Comparison of ENCODE assay signal across 26 cellular contexts in genomic region chr5:133842846-133843725, GRCh38.
DNase-seq lines count a peak whose midpoint lies in the region; ATAC-seq and TF ChIP-seq lines count a peak whose summit lies in the region.
"Had no signal": no experiment of that assay in that cellular context is flagged by ENCODE, and none has a peak within 500 bp of the region (broad histone marks: within the 10 kb centered on the region; RNA-seq: fewer than 3 reads in every experiment).

No MANE protein-coding gene starts in this region.

- H3K4me3 Mint-ChIP-seq in activated CD8-positive, alpha-beta memory T cell treated with anti-CD3 and anti-CD28 coated beads, Interleukin-2, amount 10 ng/mL, durations not matched to agents 7 days and 5 days = no peak overlapping the region
- no peak overlapping the region for H3K4me3 Mint-ChIP-seq in activated T-cell treated with anti-CD3 and anti-CD28 coated beads, Interleukin-2, amount 50 U/mL, for 24 hours
- H3K4me3 Mint-ChIP-seq: dendritic cell treated with granulocyte-macrophage colony-stimulating factor and Interleukin-4, amounts not matched to agents 40 ng/mL and 50 ng/mL, for 4 days; endodermal cell; memory B cell; naive B cell had no signal

- no peaks in the 10 kb centered on the region for H3K36me3 ChIP-seq in MM.1S (replicated peaks; ENCODE audit: insufficient read depth, low read length)

- CTCF ChIA-PET in activated CD8-positive, alpha-beta memory T cell treated with anti-CD3 and anti-CD28 coated beads, Interleukin-2, amount 10 ng/mL, durations not matched to agents 7 days and 5 days (lab: Charles Lee) = interaction anchor here (0.7 to 1.2 kb wide), 2 partner anchors 27 to 196 kb away, joined by 3 read pairs; no protein-coding TSS in a partner anchor

- DNase-seq in activated CD8-positive, alpha-beta memory T cell treated with anti-CD3 and anti-CD28 coated beads, Interleukin-2, amount 10 ng/mL, durations not matched to agents 7 days and 5 days = peak; percentile 15
- DNase-seq in activated CD8-positive, alpha-beta memory T cell treated with anti-CD3 and anti-CD28 coated beads, Interleukin-2, amount 50 U/mL, for 48 hours = no peak
- DNase-seq in SK-N-DZ (ENCODE audit: low spot score) (peak; percentile 90), kidney tubule cell (ENCODE audit: low spot score) (peak; percentile 29), MM.1S (no peak)
- peak; percentile 11 for DNase-seq in stimulated activated CD8-positive, alpha-beta memory T cell treated with anti-CD3 and anti-CD28 coated beads, Interleukin-4, amount 100 ng/mL, for 48 hours
- no peak for DNase-seq in activated T-cell treated with anti-CD3 and anti-CD28 coated beads, Interleukin-2, amount 50 U/mL, for 24 hours
- DNase-seq: activated CD4-positive, alpha-beta T cell treated with anti-CD3 and anti-CD28 coated beads, Interleukin-2, amount 50 U/mL, for 4 hours; activated CD4-positive, CD25-positive, alpha-beta regulatory T cell; caudate nucleus; endodermal cell; foreskin keratinocyte; left colon; naive B cell; NCI-H1092 treated with DMSO at 0.1 percent for 48 hours; NCI-H187 treated with DMSO at 0.1 percent for 48 hours; SHP77; stimulated activated CD4-positive, alpha-beta T cell treated with anti-CD3 and anti-CD28 coated beads, Interleukin-2, amount 100 ng/mL, for 24 hours; trophoblast cell had no signal

- no peak overlapping the region for H3K4me2 ChIP-seq in MM.1S (ENCODE audit: low read depth, low read length)
- H3K4me2 ChIP-seq: A549, smooth muscle cell had no signal

- no peak for ATAC-seq in activated CD8-positive, alpha-beta memory T cell treated with anti-CD3 and anti-CD28 coated beads, Interleukin-2, amount 10 ng/mL, durations not matched to agents 7 days and 5 days
- ATAC-seq in GM19324 (IDR thresholded peaks at IDR 0.05; ENCODE audit: low FRiP score, unreplicated experiment) = no peak
- ATAC-seq: A549; activated naive CD4-positive, alpha-beta T cell treated with anti-CD3 and anti-CD28 coated beads, Interleukin-2, amount 50 U/mL, for 72 hours; esophagus mucosa; foreskin keratinocyte; left colon had no signal

- no peaks in the 10 kb centered on the region for H3K79me2 ChIP-seq in MM.1S (ENCODE audit: low read length)

- no peak overlapping the region for H3K27ac ChIP-seq in MM.1S (ENCODE audit: low read length)
- H3K27ac ChIP-seq: A549, foreskin keratinocyte had no signal

- H3K4me1 Mint-ChIP-seq in activated CD8-positive, alpha-beta memory T cell treated with anti-CD3 and anti-CD28 coated beads, Interleukin-2, amount 10 ng/mL, durations not matched to agents 7 days and 5 days = peaks cover 4% of the 10 kb centered on the region
- H3K4me1 Mint-ChIP-seq in activated T-cell treated with anti-CD3 and anti-CD28 coated beads, Interleukin-2, amount 50 U/mL, for 24 hours (ENCODE audit: low read depth) = peaks cover under 1% of the 10 kb centered on the region

- peaks cover 24% of the 10 kb centered on the region for H3K4me1 ChIP-seq in MM.1S (ENCODE audit: low read length)
- H3K4me1 ChIP-seq: A549 had no signal

- H3F3A ChIP-seq in MM.1S (ENCODE audit: insufficient read depth, low read length) = peaks cover 12% of the 10 kb centered on the region

- TF ChIP-seq CTCF in MM.1S (IDR thresholded peaks at IDR 0.05; ENCODE audit: low read length) = no peak

- H3K27ac Mint-ChIP-seq in activated CD8-positive, alpha-beta memory T cell treated with anti-CD3 and anti-CD28 coated beads, Interleukin-2, amount 10 ng/mL, durations not matched to agents 7 days and 5 days = no peak overlapping the region
- H3K27ac Mint-ChIP-seq in activated T-cell treated with anti-CD3 and anti-CD28 coated beads, Interleukin-2, amount 50 U/mL, for 24 hours = no peak overlapping the region
- H3K27ac Mint-ChIP-seq: activated naive CD4-positive, alpha-beta T cell treated with anti-CD3 and anti-CD28 coated beads, Interleukin-2, amount 50 U/mL, for 72 hours; dendritic cell treated with granulocyte-macrophage colony-stimulating factor and Interleukin-4, amounts not matched to agents 40 ng/mL and 50 ng/mL, for 4 days; endodermal cell; memory B cell had no signal

- no peaks in the 10 kb centered on the region for H3K9me2 ChIP-seq in MM.1S (replicated peaks; ENCODE audit: insufficient read depth, low read length)

- peaks cover 25% of the 10 kb centered on the region for H3K27me3 Mint-ChIP-seq in activated CD8-positive, alpha-beta memory T cell treated with anti-CD3 and anti-CD28 coated beads, Interleukin-2, amount 10 ng/mL, durations not matched to agents 7 days and 5 days
- peaks cover 7% of the 10 kb centered on the region for H3K27me3 Mint-ChIP-seq in activated T-cell treated with anti-CD3 and anti-CD28 coated beads, Interleukin-2, amount 50 U/mL, for 24 hours
- H3K27me3 Mint-ChIP-seq: naive B cell had no signal

- H3K4me3 ChIP-seq in MM.1S (ENCODE audit: low read length) = no peak overlapping the region
- H3K4me3 ChIP-seq: A549, smooth muscle cell had no signal

- H3K9me3 Mint-ChIP-seq in activated CD8-positive, alpha-beta memory T cell treated with anti-CD3 and anti-CD28 coated beads, Interleukin-2, amount 10 ng/mL, durations not matched to agents 7 days and 5 days (ENCODE audit: low read depth) = no peaks in the 10 kb centered on the region
- no peaks in the 10 kb centered on the region for H3K9me3 Mint-ChIP-seq in activated T-cell treated with anti-CD3 and anti-CD28 coated beads, Interleukin-2, amount 50 U/mL, for 24 hours
- H3K9me3 Mint-ChIP-seq: activated naive CD4-positive, alpha-beta T cell treated with anti-CD3 and anti-CD28 coated beads, Interleukin-2, amount 50 U/mL, for 72 hours; dendritic cell treated with granulocyte-macrophage colony-stimulating factor and Interleukin-4, amounts not matched to agents 40 ng/mL and 50 ng/mL, for 4 days; endodermal cell; memory B cell; naive B cell had no signal

- H4K20me1 ChIP-seq in MM.1S (ENCODE audit: insufficient read depth, low read length) = no peaks in the 10 kb centered on the region

- H3K36me3 Mint-ChIP-seq in activated CD8-positive, alpha-beta memory T cell treated with anti-CD3 and anti-CD28 coated beads, Interleukin-2, amount 10 ng/mL, durations not matched to agents 7 days and 5 days = no peaks in the 10 kb centered on the region
- H3K36me3 Mint-ChIP-seq in activated T-cell treated with anti-CD3 and anti-CD28 coated beads, Interleukin-2, amount 50 U/mL, for 24 hours (ENCODE audit: low read depth) = no peaks in the 10 kb centered on the region
- H3K36me3 Mint-ChIP-seq: activated naive CD4-positive, alpha-beta T cell treated with anti-CD3 and anti-CD28 coated beads, Interleukin-2, amount 50 U/mL, for 72 hours; memory B cell; naive B cell had no signal

- H3K27me3 ChIP-seq in MM.1S (replicated peaks; ENCODE audit: insufficient read depth, low read length) = no peaks in the 10 kb centered on the region

- H3K9me3 ChIP-seq in MM.1S (replicated peaks; ENCODE audit: insufficient read depth, low read length) = no peaks in the 10 kb centered on the region
- H3K9me3 ChIP-seq: A549 had no signal

- H3K9ac ChIP-seq in MM.1S (ENCODE audit: low read length) = no peak overlapping the region

- no peak overlapping the region for H2AFZ ChIP-seq in MM.1S (ENCODE audit: low read length)

Comparison
In these comparisons a context has a peak if more than half of its experiments do, and no peak if none do; other contexts are left out.
1. DNase-seq: peak in activated CD8-positive, alpha-beta memory T cell treated with anti-CD3 and anti-CD28 coated beads, Interleukin-2, amount 10 ng/mL, durations not matched to agents 7 days and 5 days (single experiment), SK-N-DZ (single experiment), kidney tubule cell (single experiment) and stimulated activated CD8-positive, alpha-beta memory T cell treated with anti-CD3 and anti-CD28 coated beads, Interleukin-4, amount 100 ng/mL, for 48 hours (single experiment); none in activated CD8-positive, alpha-beta memory T cell treated with anti-CD3 and anti-CD28 coated beads, Interleukin-2, amount 50 U/mL, for 48 hours (single experiment), MM.1S (single experiment) and activated T-cell treated with anti-CD3 and anti-CD28 coated beads, Interleukin-2, amount 50 U/mL, for 24 hours (single experiment).